8 cellular contexts compared by ENCODE assay signal in genomic region chr9:129665008-129665771, GRCh38. TPM values are rescaled to one million over a fixed set of nuclear protein-coding genes. Genes with fewer than 3 reads are reported as not detected.
DNase-seq lines count a peak whose midpoint lies in the region; ATAC-seq and TF ChIP-seq lines count a peak whose summit lies in the region.
"Had no signal": no experiment of that assay in that cellular context is flagged by ENCODE, and none has a peak within 500 bp of the region (broad histone marks: within the 10 kb centered on the region; RNA-seq: fewer than 3 reads in every experiment).

Gene PRRX2, plus strand, starts transcription at chr9:129665647. Its CDS starts 221 bp downstream, at chr9:129665868.

- peak within 1 kb of the TSS; percentile 59 for H3K27ac Mint-ChIP-seq in glutamatergic neuron (ENCODE audit: unreplicated experiment)

- peaks cover 2% of the 10 kb centered on the region for H3K4me1 Mint-ChIP-seq in glutamatergic neuron (ENCODE audit: low read depth, unreplicated experiment)

- TF ChIP-seq CTCF in glutamatergic neuron (IDR thresholded peaks at IDR 0.05; ENCODE audit: partially characterized antibody, unreplicated experiment) = no peak

- no peaks in the 10 kb centered on the region for H3K36me3 ChIP-seq in HUES6 (ENCODE audit: control insufficient read depth, insufficient read depth, low read length)

- no peak for ATAC-seq in HG02938 (IDR thresholded peaks at IDR 0.05; ENCODE audit: unreplicated experiment)

- H3K36me3 Mint-ChIP-seq in glutamatergic neuron (ENCODE audit: unreplicated experiment) = no peaks in the 10 kb centered on the region

- H3K9me3 ChIP-seq in HUES6 (ENCODE audit: control insufficient read depth, insufficient read depth, low read depth, low read length) = no peaks in the 10 kb centered on the region

- peaks cover 31% of the 10 kb centered on the region for H3K27me3 ChIP-seq in HUES6 (ENCODE audit: control insufficient read depth, insufficient read depth, low read length)

- no peak within 1 kb of the TSS for H3K9ac ChIP-seq in HUES6 (ENCODE audit: low read length)

- peak; percentile 32 for DNase-seq in activated T-cell treated with anti-CD3 and anti-CD28 coated beads for 4 hours
- peak; percentile 60 for DNase-seq in glutamatergic neuron
- no peak for DNase-seq in skeletal muscle cell (ENCODE audit: low read depth)
- no peak for DNase-seq in GDM1 (lab: John Stamatoyannopoulos, UW)
- no peak for DNase-seq in KG1 (lab: John Stamatoyannopoulos, UW)

- peaks cover 2% of the 10 kb centered on the region for H3K9me3 Mint-ChIP-seq in glutamatergic neuron (ENCODE audit: unreplicated experiment)

- H3K4me3 ChIP-seq in HUES6 (ENCODE audit: low read depth, low read length) = peak within 1 kb of the TSS; percentile 65
- H3K4me3 ChIP-seq in skeletal muscle cell (ENCODE audit: low read depth, low read length) = peak within 1 kb of the TSS; percentile 30

- no peak within 1 kb of the TSS for H3K27ac ChIP-seq in HUES6 (ENCODE audit: low read depth, low read length)

- peaks cover 12% of the 10 kb centered on the region for H3K27me3 Mint-ChIP-seq in glutamatergic neuron (ENCODE audit: unreplicated experiment)

- peak within 1 kb of the TSS; percentile 30 for H3K4me3 Mint-ChIP-seq in glutamatergic neuron (ENCODE audit: unreplicated experiment)

- H3K4me1 ChIP-seq in HUES6 (ENCODE audit: control insufficient read depth, insufficient read depth, low read length) = peaks cover 14% of the 10 kb centered on the region

RNA-seq across cellular contexts. Expression of gene PRRX2, which starts in this region (rescaled TPM):
- 2.3 TPM for total RNA-seq in glutamatergic neuron (ENCODE audit: unreplicated experiment)
- total RNA-seq: RPMI7951 had no signal

Comparison
In these comparisons a context has a peak if more than half of its experiments do, and no peak if none do; other contexts are left out.
1. DNase-seq: peak in activated T-cell treated with anti-CD3 and anti-CD28 coated beads for 4 hours (single experiment) and glutamatergic neuron (single experiment); none in skeletal muscle cell (single experiment), GDM1 (single experiment) and KG1 (single experiment).